ENCODE assay signal across 8 cellular contexts in genomic region chr6:10404107-10404798, GRCh38. TPM values are rescaled to one million over a fixed set of nuclear protein-coding genes. Genes with fewer than 3 reads are reported as not detected.
DNase-seq lines count a peak whose midpoint lies in the region; ATAC-seq and TF ChIP-seq lines count a peak whose summit lies in the region.

No MANE protein-coding gene starts in this region.

- peak overlapping the region; percentile 74 for H3K4me3 Mint-ChIP-seq in activated naive CD8-positive, alpha-beta T cell treated with anti-CD3 and anti-CD28 coated beads for 36 hours
- peak overlapping the region; percentile 75 for H3K4me3 Mint-ChIP-seq in progenitor cell of endocrine pancreas (ENCODE audit: low read depth)

- DNase-seq in NCI-H1092 (lab: John Stamatoyannopoulos, UW) (peak; percentile 86), SKM-1 (lab: John Stamatoyannopoulos, UW; ENCODE audit: unreplicated experiment) (peak; percentile 61), cardiac muscle cell (ENCODE audit: low read depth in 1 of 2, low spot score in 1 of 2) (peak; percentile 97), progenitor cell of endocrine pancreas (ENCODE audit: low spot score, unreplicated experiment) (peak; percentile 91), ureter (ENCODE audit: low spot score) (peak; percentile 93)
- DNase-seq in activated naive CD8-positive, alpha-beta T cell treated with anti-CD3 and anti-CD28 coated beads for 36 hours, result peak; percentile 94

- no peaks in the 10 kb centered on the region for H3K9me3 ChIP-seq in cardiac muscle cell (ENCODE audit: low read depth)

- peaks cover 9% of the 10 kb centered on the region for H3K4me1 Mint-ChIP-seq in activated naive CD8-positive, alpha-beta T cell treated with anti-CD3 and anti-CD28 coated beads for 36 hours
- H3K4me1 Mint-ChIP-seq in progenitor cell of endocrine pancreas (ENCODE audit: low read depth), result peaks cover 7% of the 10 kb centered on the region

- H3K4me3 ChIP-seq in cardiac muscle cell, result peak overlapping the region; percentile 36

- H3K36me3 ChIP-seq in cardiac muscle cell, result no peaks in the 10 kb centered on the region

- no peaks in the 10 kb centered on the region for H3K4me1 ChIP-seq in cardiac muscle cell (ENCODE audit: low read depth)

- H3K27me3 ChIP-seq in cardiac muscle cell, result peaks cover 93% of the 10 kb centered on the region

- no peak overlapping the region for H3K27ac ChIP-seq in cardiac muscle cell

- peaks cover 92% of the 10 kb centered on the region for H3K27me3 Mint-ChIP-seq in activated naive CD8-positive, alpha-beta T cell treated with anti-CD3 and anti-CD28 coated beads for 36 hours
- H3K27me3 Mint-ChIP-seq in progenitor cell of endocrine pancreas, result peaks cover 93% of the 10 kb centered on the region

- peaks cover 38% of the 10 kb centered on the region for H3K9me3 Mint-ChIP-seq in activated naive CD8-positive, alpha-beta T cell treated with anti-CD3 and anti-CD28 coated beads for 36 hours
- H3K9me3 Mint-ChIP-seq in progenitor cell of endocrine pancreas (ENCODE audit: low read depth), result no peaks in the 10 kb centered on the region

- peaks cover 9% of the 10 kb centered on the region for H3K36me3 Mint-ChIP-seq in activated naive CD8-positive, alpha-beta T cell treated with anti-CD3 and anti-CD28 coated beads for 36 hours
- H3K36me3 Mint-ChIP-seq in progenitor cell of endocrine pancreas (ENCODE audit: insufficient read depth), result no peaks in the 10 kb centered on the region

- H3K27ac Mint-ChIP-seq in activated naive CD8-positive, alpha-beta T cell treated with anti-CD3 and anti-CD28 coated beads for 36 hours, result peak overlapping the region; percentile 85
- H3K27ac Mint-ChIP-seq in progenitor cell of endocrine pancreas, result peak overlapping the region; percentile 93

- ATAC-seq in HG02588 (IDR thresholded peaks at IDR 0.05; ENCODE audit: unreplicated experiment), result peak; percentile 97

- TF ChIP-seq CTCF in GM12872 (IDR thresholded peaks at IDR 0.05; ENCODE audit: insufficient read depth, low read depth, low read length) (peak; percentile 47), cardiac muscle cell (IDR thresholded peaks at IDR 0.05; ENCODE audit: low read depth, low read length) (peak; percentile 44), progenitor cell of endocrine pancreas (IDR thresholded peaks at IDR 0.05; ENCODE audit: unreplicated experiment) (peak; percentile 57)

RNA-seq across cellular contexts. Expression of gene TFAP2A, which starts 10.6 kb away (rescaled TPM):
- total RNA-seq in activated naive CD8-positive, alpha-beta T cell treated with anti-CD3 and anti-CD28 coated beads for 36 hours, result under 1 TPM in 1 of 2 experiments, not detected in 1; 0.10 TPM
- total RNA-seq in cardiac muscle cell (not detected in 2 replicates), progenitor cell of endocrine pancreas (4.7 and 10.0 TPM in 2 replicates), ureter (45.2 TPM)
- 0.17 and 0.26 TPM in 2 replicates for polyA plus RNA-seq in cardiac muscle cell
